1 cellular context compared by ENCODE assay signal in genomic region chr19:48858984-48859710, GRCh38.
TF ChIP-seq lines count a peak whose summit lies in the region.

No MANE protein-coding gene starts in this region.

TF ChIP-seq in K562, 482 proteins besides CTCF, POLR2A, EP300 and RAD21 (continues in another document):
- TF ChIP-seq POLR2B (IDR thresholded peaks at IDR 0.05; ENCODE audit: low read depth, partially characterized antibody) (peak; percentile 47), POLR2AphosphoS5 (IDR thresholded peaks at IDR 0.05; ENCODE audit: control insufficient read depth, insufficient read depth, low read depth, low read length) (peak; percentile 38; the same call in 1 of the 2 replicates), ETV5 (CRISPR knock-in tag; IDR thresholded peaks at IDR 0.05; ENCODE audit: low read depth) (peak; percentile 68; the same call in 1 of the 2 replicates), YY1 (IDR thresholded peaks at IDR 0.05; ENCODE audit: borderline replicate concordance in 1 of 3, control insufficient read depth in 1 of 3, extremely low read depth in 1 of 3, insufficient read depth in 3 of 3, insufficient read length in 1 of 3, insufficient replicate concordance in 2 of 3, low read depth in 1 of 3, low read length in 2 of 3) (peak in 2 of 3 experiments; percentile 59 to 69), TAF1 (IDR thresholded peaks at IDR 0.05; ENCODE audit: control insufficient read depth, extremely low read depth, insufficient read depth, low read length, severe bottlenecking) (peak; percentile 64), MTF1 (CRISPR knock-in tag; IDR thresholded peaks at IDR 0.05; ENCODE audit: borderline replicate concordance) (no peak), CHD1 (IDR thresholded peaks at IDR 0.05; ENCODE audit: low read length) (no peak), THAP12 (CRISPR knock-in tag; IDR thresholded peaks at IDR 0.05) (0 out of 2 replicates have a peak, but pooled peaks have one; percentile 41), POLR2G (IDR thresholded peaks at IDR 0.05; ENCODE audit: low read depth, low read length) (peak; percentile 83), BCOR (IDR thresholded peaks at IDR 0.05) (0 out of 2 replicates have a peak, but pooled peaks have one; percentile 5), ZNF696 (CRISPR knock-in tag; conservative IDR thresholded peaks at IDR 0.05) (no peak), KDM5B (IDR thresholded peaks at IDR 0.05; ENCODE audit: insufficient replicate concordance, low read depth, low read length) (peak; percentile 70), TFAP4 (CRISPR knock-in tag; IDR thresholded peaks at IDR 0.05; ENCODE audit: borderline replicate concordance) (no peak; the same call in 1 of the 2 replicates), GABPA (tag; conservative IDR thresholded peaks at IDR 0.05; ENCODE audit: low read depth) (peak; percentile 49; the same call in 1 of the 2 replicates), KAT8 (IDR thresholded peaks at IDR 0.05; ENCODE audit: low read depth) (no peak), TAF15 (IDR thresholded peaks at IDR 0.05; ENCODE audit: low read depth, low read length) (no peak), REST (CRISPR knock-in tag; IDR thresholded peaks at IDR 0.05; ENCODE audit: low read depth) (0 out of 2 replicates have a peak, but pooled peaks have one; percentile 45), SFPQ (IDR thresholded peaks at IDR 0.05; ENCODE audit: low read depth, low read length) (no peak), L3MBTL2 (IDR thresholded peaks at IDR 0.05) (0 out of 2 replicates have a peak, but pooled peaks have one; percentile 6), SAP30 (IDR thresholded peaks at IDR 0.05; ENCODE audit: borderline replicate concordance, insufficient read depth, low read depth, low read length, poor library complexity, severe bottlenecking) (peak; percentile 37), PHF8 (IDR thresholded peaks at IDR 0.05; ENCODE audit: borderline replicate concordance, low read length) (peak; percentile 44; the same call in 1 of the 2 replicates), CXXC5 (CRISPR knock-in tag; IDR thresholded peaks at IDR 0.05) (0 out of 2 replicates have a peak, but pooled peaks have one; percentile 13), JUND (IDR thresholded peaks at IDR 0.05; ENCODE audit: borderline replicate concordance, low read depth, low read length) (0 out of 2 replicates have a peak, but pooled peaks have one; percentile 13), JUND (tag; IDR thresholded peaks at IDR 0.05; ENCODE audit: borderline replicate concordance, low read depth, low read length) (no peak), ZNF511 (CRISPR knock-in tag; IDR thresholded peaks at IDR 0.05) (0 out of 2 replicates have a peak, but pooled peaks have one; percentile 31), NR0B1 (IDR thresholded peaks at IDR 0.05; ENCODE audit: partially characterized antibody) (no peak), THAP7 (CRISPR knock-in tag; IDR thresholded peaks at IDR 0.05) (no peak), VEZF1 (CRISPR knock-in tag; IDR thresholded peaks at IDR 0.05) (peak; percentile 10; the same call in 1 of the 2 replicates), DACH1 (IDR thresholded peaks at IDR 0.05; ENCODE audit: partially characterized antibody) (no peak), PML (IDR thresholded peaks at IDR 0.05; ENCODE audit: low read length) (peak; percentile 29; the same call in 1 of the 2 replicates), HDGF (IDR thresholded peaks at IDR 0.05) (no peak), KDM2B (CRISPR knock-in tag; IDR thresholded peaks at IDR 0.05) (peak; percentile 51; the same call in 1 of the 2 replicates), ZNF263 (CRISPR knock-in tag; IDR thresholded peaks at IDR 0.05; ENCODE audit: borderline replicate concordance) (peak; percentile 92), ZBTB26 (CRISPR knock-in tag; IDR thresholded peaks at IDR 0.05) (0 out of 2 replicates have a peak, but pooled peaks have one; percentile 53), ETV6 (IDR thresholded peaks at IDR 0.05; ENCODE audit: borderline replicate concordance in 1 of 2, low read depth in 2 of 2, low read length in 1 of 2) (no peak), ETV6 (CRISPR knock-in tag; IDR thresholded peaks at IDR 0.05; ENCODE audit: borderline replicate concordance) (no peak), MAZ (CRISPR knock-in tag; conservative IDR thresholded peaks at IDR 0.05 in 1 of 2, IDR thresholded peaks at IDR 0.05 in 1 of 2) (peak in 1 of 2 experiments; percentile 25; a peak in 2 of 4 replicates), BMI1 (IDR thresholded peaks at IDR 0.05; ENCODE audit: low read length) (no peak), SUPT5H (IDR thresholded peaks at IDR 0.05) (peak; percentile 70; the same call in 1 of the 2 replicates), SMAD4 (CRISPR knock-in tag; conservative IDR thresholded peaks at IDR 0.05) (0 out of 2 replicates have a peak, but pooled peaks have one; percentile 18), RBFOX2 (IDR thresholded peaks at IDR 0.05; ENCODE audit: low read depth, low read length) (peak; percentile 71), RBBP5 (IDR thresholded peaks at IDR 0.05; ENCODE audit: borderline replicate concordance, insufficient read depth, low read length, poor library complexity, severe bottlenecking) (peak; percentile 13), MNT (conservative IDR thresholded peaks at IDR 0.05) (0 out of 4 replicates have a peak, but pooled peaks of 1 of the 2 experiments have one; percentile 11), MTA3 (IDR thresholded peaks at IDR 0.05; ENCODE audit: borderline replicate concordance) (0 out of 2 replicates have a peak, but pooled peaks have one; percentile 69), TBP (optimal IDR thresholded peaks at IDR 0.05; ENCODE audit: low read depth, low read length) (peak; percentile 62)
